ENCODE assay signal across 16 cellular contexts in genomic region chr5:180323929-180324632, GRCh38. TPM values are rescaled to one million over a fixed set of nuclear protein-coding genes. Genes with fewer than 3 reads are reported as not detected.
DNase-seq lines count a peak whose midpoint lies in the region; ATAC-seq, FAIRE-seq and TF ChIP-seq lines count a peak whose summit lies in the region.
"Had no signal": no experiment of that assay in that cellular context is flagged by ENCODE, and none has a peak within 500 bp of the region (broad histone marks: within the 10 kb centered on the region; RNA-seq: fewer than 3 reads in every experiment).

No MANE protein-coding gene starts in this region.

- H3K4me3 ChIP-seq in HepG2 (replicated peaks in 1 of 3; ENCODE audit: insufficient read depth in 1 of 3, low read depth in 2 of 3, low read length in 3 of 3) (no peak overlapping the region), right lobe of liver (no peak overlapping the region), thyroid gland (replicated peaks in 1 of 3) (no peak overlapping the region), lower lobe of right lung (no peak overlapping the region)
- H3K4me3 ChIP-seq: psoas muscle had no signal

- no peak overlapping the region for H3K4me2 ChIP-seq in HepG2 (ENCODE audit: low read depth, low read length)

- WGBS in HepG2 (ENCODE audit: low lambda C conversion rate), result 2% methylated on average over 11 of the region's 11 CpGs
- WGBS in right lobe of liver (ENCODE audit: insufficient coverage, low coverage, low lambda C conversion rate, missing lambda C conversion rate), result 41% methylated on average over 8 of the region's 11 CpGs
- 35 to 42% methylated on average over 10 to 11 of the region's 11 CpGs for WGBS in thyroid gland, 2 donors

- H3K36me3 ChIP-seq in HepG2 (replicated peaks in 1 of 2; ENCODE audit: control insufficient read depth in 1 of 2, insufficient read depth in 2 of 2, low read length in 2 of 2) (no peaks in the 10 kb centered on the region), right lobe of liver (no peaks in the 10 kb centered on the region), thyroid gland (no peaks in the 10 kb centered on the region), lower lobe of right lung (peaks cover 17% of the 10 kb centered on the region)

- H3K79me2 ChIP-seq in HepG2 (ENCODE audit: insufficient read depth, low read length), result no peaks in the 10 kb centered on the region

- BruUV-seq in HepG2 (replicated peaks; lab: Mats Ljungman, UMichigan), result no TSS peak

- H3K9ac ChIP-seq in HepG2 (ENCODE audit: insufficient read depth, low read depth, low read length), result no peak overlapping the region

- TF ChIP-seq POLR2A in HepG2 (IDR thresholded peaks at IDR 0.05; ENCODE audit: insufficient read depth in 1 of 2, low read depth in 2 of 2, low read length in 2 of 2) (no peak), right lobe of liver (IDR thresholded peaks at IDR 0.05) (no peak), thyroid gland (IDR thresholded peaks at IDR 0.05) (no peak)

- TF ChIP-seq EP300 in HepG2 (IDR thresholded peaks at IDR 0.05; ENCODE audit: low read depth in 2 of 2, low read length in 2 of 2), result no peak
- TF ChIP-seq EP300 in HepG2 (CRISPR knock-in tag; IDR thresholded peaks at IDR 0.05; ENCODE audit: borderline replicate concordance), result no peak

- peak; percentile 63 for ATAC-seq in HepG2
- no peak for ATAC-seq in right lobe of liver
- ATAC-seq in lower lobe of right lung, result no peak

- FAIRE-seq in HepG2 (lab: Jason Lieb, UNC), result no peak
- FAIRE-seq: D721Med, urothelium cell line had no signal

- no peaks in the 10 kb centered on the region for H3K9me3 ChIP-seq in HepG2 (ENCODE audit: low read length)
- no peaks in the 10 kb centered on the region for H3K9me3 ChIP-seq in right lobe of liver
- no peaks in the 10 kb centered on the region for H3K9me3 ChIP-seq in thyroid gland
- H3K9me3 ChIP-seq in lower lobe of right lung, result no peaks in the 10 kb centered on the region
- H3K9me3 ChIP-seq: psoas muscle had no signal

- no peaks in the 10 kb centered on the region for H4K20me1 ChIP-seq in HepG2 (ENCODE audit: insufficient read depth, low read length)

- H3K27me3 ChIP-seq in HepG2 (ENCODE audit: control insufficient read depth in 1 of 2, insufficient read depth in 2 of 2, low read length in 2 of 2) (peaks cover 3 to 4% of the 10 kb centered on the region in 2 experiments; a peak in 2 of 5 replicates), right lobe of liver (no peaks in the 10 kb centered on the region), thyroid gland (no peaks in the 10 kb centered on the region), lower lobe of right lung (ENCODE audit: low read depth) (no peaks in the 10 kb centered on the region)

- TF ChIP-seq CTCF in HepG2 (CRISPR knock-in tag; IDR thresholded peaks at IDR 0.05), result no peak
- TF ChIP-seq CTCF in right lobe of liver (IDR thresholded peaks at IDR 0.05), result no peak
- no peak for TF ChIP-seq CTCF in thyroid gland (IDR thresholded peaks at IDR 0.05)
- TF ChIP-seq CTCF in lower lobe of right lung (IDR thresholded peaks at IDR 0.05), result no peak

- in situ Hi-C loops in HepG2 (cut with HindIII; ENCODE audit: extremely low pct_ligation_motif_present, low pct_unique_long_range_greater_than_20kb), result loop anchor here (10.0 kb wide), 1 partner anchor 119 kb away; the partner anchor contains the start of gene RASGEF1C

- H2AFZ ChIP-seq in HepG2 (ENCODE audit: low read length), result no peak overlapping the region

- DNase-seq in HepG2 (ENCODE audit: low spot score), result no peak
- DNase-seq in right lobe of liver, result no peak
- DNase-seq in cerebellar cortex (ENCODE audit: low spot score), result peak; percentile 47
- peak; percentile 91 for DNase-seq in iris pigment epithelial cell (ENCODE audit: low read depth)
- DNase-seq in thyroid gland, result peak; percentile 22 to 25
- DNase-seq in DMS153 (lab: John Stamatoyannopoulos, UW), result no peak
- DNase-seq in lower lobe of right lung, result no peak
- DNase-seq in SHP77 treated with DMSO at 0.1 percent for 48 hours (lab: John Stamatoyannopoulos, UW), result no peak
- DNase-seq: activated CD4-positive, alpha-beta T cell treated with anti-CD3 and anti-CD28 coated beads for 1 hour; activated T-cell treated with anti-CD3 and anti-CD28 coated beads, Interleukin-2, amount 50 U/mL, for 48 hours; erythroblast; NCI-H2081; psoas muscle; stimulated activated CD4-positive, alpha-beta T cell treated with anti-CD3 and anti-CD28 coated beads, Interleukin-2, amount 100 ng/mL, for 24 hours had no signal

- H3K4me1 ChIP-seq in HepG2 (ENCODE audit: insufficient read depth, low read length) (no peaks in the 10 kb centered on the region), right lobe of liver (no peaks in the 10 kb centered on the region), thyroid gland (peaks cover 0 to 3% of the 10 kb centered on the region in 2 donors), lower lobe of right lung (no peaks in the 10 kb centered on the region)
- H3K4me1 ChIP-seq: psoas muscle had no signal

- POLR2A ChIA-PET in HepG2 (lab: Yijun Ruan, JAX), result interaction anchor here (0.9 kb wide), 1 partner anchor 10 kb away, joined by 4 read pairs; no protein-coding TSS in a partner anchor

- intact Hi-C loops in HepG2 (cut with micrococcal nuclease; ENCODE audit: unreplicated experiment), result loop anchor here (10.0 kb wide), 1 partner anchor 199 kb away; no protein-coding TSS in a partner anchor
- intact Hi-C loops in right lobe of liver (cut with DNase I), result loop anchor here in 1 of 2 donors (10.0 kb wide), 1 partner anchor 189 kb away; no protein-coding TSS in a partner anchor
- intact Hi-C loops in thyroid gland (cut with DNase I), result loop anchor here (10.0 kb wide), 1 partner anchor 209 kb away; no protein-coding TSS in a partner anchor
- intact Hi-C loops in lower lobe of right lung (cut with DNase I), result no loop called here

- CTCF ChIA-PET in HepG2 (lab: Yijun Ruan, JAX; ENCODE audit: low intra/inter-chr PET ratio, low total read pairs), result no interaction called here

- TF ChIP-seq RAD21 in HepG2 (CRISPR knock-in tag; IDR thresholded peaks at IDR 0.05), result no peak

- H3K27ac ChIP-seq in HepG2 (ENCODE audit: extremely low read length, insufficient read depth, low read length), result no peak overlapping the region
- H3K27ac ChIP-seq in right lobe of liver, result no peak overlapping the region
- H3K27ac ChIP-seq in thyroid gland, result no peak overlapping the region
- H3K27ac ChIP-seq in lower lobe of right lung, result no peak overlapping the region
- H3K27ac ChIP-seq: psoas muscle had no signal

RNA-seq across cellular contexts. Expression of gene GFPT2, which starts 29.1 kb away (rescaled TPM):
- 0.10 and 0.18 TPM in 2 replicates for total RNA-seq in HepG2 (2016; rRNA removed; fragmentation: Illumina TruSeq; extraction: Trizol)
- not detected in 2 replicates for total RNA-seq in HepG2 (2016; cell fraction: cytosol; rRNA removed; fragmentation: Illumina TruSeq; extraction: Trizol; ENCODE audit: low read depth)
- 0.10 and 0.13 TPM in 2 replicates for total RNA-seq in HepG2 (2016; cell fraction: insoluble cytoplasmic fraction; rRNA removed; fragmentation: Illumina TruSeq; extraction: Trizol)
- 0.06 TPM in 1 of 2 replicates, not detected in the other for total RNA-seq in HepG2 (2016; cell fraction: membrane; rRNA removed; fragmentation: Illumina TruSeq; extraction: Trizol)
- not detected in 2 replicates for total RNA-seq in HepG2 (2016; cell fraction: nucleus; rRNA removed; fragmentation: Illumina TruSeq; extraction: Trizol)
- 0.09 and 0.18 TPM in 2 replicates for polyA plus RNA-seq in HepG2 (2011; rRNA removed)
- 0.08 and 0.12 TPM in 2 replicates for polyA plus RNA-seq in HepG2 (2011; cell fraction: cytosol; rRNA removed)
- polyA plus RNA-seq in HepG2 (2011; cell fraction: nucleus; rRNA removed), result 0.09 and 0.10 TPM in 2 replicates
- polyA plus RNA-seq in HepG2 (2012), result 0.07 and 0.11 TPM in 2 replicates
- 0.05 TPM in 1 of 2 replicates, not detected in the other for polyA plus RNA-seq in HepG2 (2016; cell fraction: cytosol; fragmentation: Illumina TruSeq; extraction: Trizol; ENCODE audit: low read depth)
- 0.12 TPM in 1 of 2 replicates, not detected in the other for polyA plus RNA-seq in HepG2 (2016; cell fraction: insoluble cytoplasmic fraction; fragmentation: Illumina TruSeq; extraction: Trizol; ENCODE audit: low read depth)
- polyA plus RNA-seq in HepG2 (2016; cell fraction: membrane; fragmentation: Illumina TruSeq; extraction: Trizol; ENCODE audit: low read depth), result not detected in 2 replicates
- not detected in 2 replicates for polyA plus RNA-seq in HepG2 (2016; cell fraction: nucleus; fragmentation: Illumina TruSeq; extraction: Trizol; ENCODE audit: insufficient read depth, low read depth)
- 4.4 TPM in 1 of 2 replicates, not detected in the other for polyA minus RNA-seq in HepG2 (2011; rRNA and poly(A)+ RNA removed; ENCODE audit: low replicate concordance)
- polyA minus RNA-seq in HepG2 (2011; cell fraction: cytosol; rRNA and poly(A)+ RNA removed), result not detected in 2 replicates
- not detected in 2 replicates for polyA minus RNA-seq in HepG2 (2011; cell fraction: nucleus; rRNA and poly(A)+ RNA removed)
- under 1 TPM; 0.32 to 0.93 (median 0.61) TPM for total RNA-seq in right lobe of liver
- 10 to 100 TPM in 2 of 4 donors, 1 to 10 TPM in 2; 8.2 to 26.6 (median 11.1) TPM for total RNA-seq in thyroid gland
- total RNA-seq in lower lobe of right lung, result 13.4 TPM

RNA-seq across cellular contexts. Expression of gene MAPK9, which starts 32.2 kb away (rescaled TPM):
- 30.1 and 30.7 TPM in 2 replicates for total RNA-seq in HepG2 (2016; rRNA removed; fragmentation: Illumina TruSeq; extraction: Trizol)
- total RNA-seq in HepG2 (2016; cell fraction: cytosol; rRNA removed; fragmentation: Illumina TruSeq; extraction: Trizol; ENCODE audit: low read depth), result 62.8 and 71.5 TPM in 2 replicates
- 24.2 and 24.5 TPM in 2 replicates for total RNA-seq in HepG2 (2016; cell fraction: insoluble cytoplasmic fraction; rRNA removed; fragmentation: Illumina TruSeq; extraction: Trizol)
- total RNA-seq in HepG2 (2016; cell fraction: membrane; rRNA removed; fragmentation: Illumina TruSeq; extraction: Trizol), result 67.1 and 68.4 TPM in 2 replicates
- total RNA-seq in HepG2 (2016; cell fraction: nucleus; rRNA removed; fragmentation: Illumina TruSeq; extraction: Trizol), result 22.3 and 23.2 TPM in 2 replicates
- 37.5 and 56.1 TPM in 2 replicates for polyA plus RNA-seq in HepG2 (2011; rRNA removed)
- 23.0 and 31.2 TPM in 2 replicates for polyA plus RNA-seq in HepG2 (2011; cell fraction: cytosol; rRNA removed)
- 14.2 and 14.5 TPM in 2 replicates for polyA plus RNA-seq in HepG2 (2011; cell fraction: nucleus; rRNA removed)
- polyA plus RNA-seq in HepG2 (2012), result 22.2 and 23.4 TPM in 2 replicates
- 53.0 and 57.8 TPM in 2 replicates for polyA plus RNA-seq in HepG2 (2016; cell fraction: cytosol; fragmentation: Illumina TruSeq; extraction: Trizol; ENCODE audit: low read depth)
- 50.6 and 57.0 TPM in 2 replicates for polyA plus RNA-seq in HepG2 (2016; cell fraction: insoluble cytoplasmic fraction; fragmentation: Illumina TruSeq; extraction: Trizol; ENCODE audit: low read depth)
- polyA plus RNA-seq in HepG2 (2016; cell fraction: membrane; fragmentation: Illumina TruSeq; extraction: Trizol; ENCODE audit: low read depth), result 82.1 and 83.4 TPM in 2 replicates
- polyA plus RNA-seq in HepG2 (2016; cell fraction: nucleus; fragmentation: Illumina TruSeq; extraction: Trizol; ENCODE audit: insufficient read depth, low read depth), result 52.9 and 54.2 TPM in 2 replicates
- polyA minus RNA-seq in HepG2 (2011; rRNA and poly(A)+ RNA removed; ENCODE audit: low replicate concordance), result 51.3 and 98.7 TPM in 2 replicates
- 21.4 and 22.1 TPM in 2 replicates for polyA minus RNA-seq in HepG2 (2011; cell fraction: cytosol; rRNA and poly(A)+ RNA removed)
- polyA minus RNA-seq in HepG2 (2011; cell fraction: nucleus; rRNA and poly(A)+ RNA removed), result 25.0 and 26.0 TPM in 2 replicates
- 10 to 100 TPM; 14.4 to 18.6 (median 15.6) TPM for total RNA-seq in right lobe of liver
- 10 to 100 TPM; 48.1 to 70.0 (median 54.2) TPM for total RNA-seq in thyroid gland
- 43.1 TPM for total RNA-seq in lower lobe of right lung

Comparison
In these comparisons a context has a peak if more than half of its experiments do, and no peak if none do; other contexts are left out.
1. DNase-seq: peak in cerebellar cortex (single experiment), iris pigment epithelial cell (single experiment) and thyroid gland (2 of 2); none in HepG2 (single experiment), right lobe of liver (0 of 3), DMS153 (single experiment), lower lobe of right lung (single experiment) and SHP77 treated with DMSO at 0.1 percent for 48 hours (single experiment).